In the genomic region with DNA sequence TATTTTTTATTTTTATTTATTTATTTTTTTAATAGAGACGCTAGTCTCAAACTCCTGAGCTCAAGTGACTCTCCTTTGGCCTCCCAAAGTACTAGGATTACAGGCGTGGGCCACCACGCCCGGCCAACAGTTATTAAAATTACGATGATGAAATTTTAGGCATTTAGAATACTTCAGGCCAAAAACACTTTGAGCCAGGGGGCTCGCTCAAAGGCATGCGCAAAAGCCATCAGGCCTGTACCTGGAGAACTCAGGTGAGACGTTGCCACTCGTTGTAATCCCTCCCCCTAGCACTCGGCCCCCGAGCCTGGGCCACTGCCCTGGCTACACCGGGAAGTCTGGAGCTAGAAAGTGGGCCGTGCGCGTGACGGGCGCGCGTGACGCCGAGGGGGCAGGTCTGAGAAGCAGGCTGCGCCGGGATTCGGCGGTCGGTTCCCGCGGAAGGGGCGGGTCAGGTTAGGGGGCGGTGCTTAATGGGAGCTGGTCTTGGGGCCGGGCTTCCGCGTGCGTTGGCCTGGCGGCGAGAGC, we compare ENCODE assay signal across 8 cellular contexts. TPM values are rescaled to one million over a fixed set of nuclear protein-coding genes. Genes with fewer than 3 reads are reported as not detected.
DNase-seq lines count a peak whose midpoint lies in the region; ATAC-seq lines count a peak whose summit lies in the region.

No MANE protein-coding gene starts in this region.

- no peaks in the 10 kb centered on the region for H3K9me3 Mint-ChIP-seq in activated CD4-positive, alpha-beta T cell treated with anti-CD3 and anti-CD28 coated beads, Interleukin-2, amount 10 ng/mL, durations not matched to agents 7 days and 5 days

- ATAC-seq in GM19328 (IDR thresholded peaks at IDR 0.05; ENCODE audit: unreplicated experiment) (peak; percentile 93), HG03469 (IDR thresholded peaks at IDR 0.05; ENCODE audit: unreplicated experiment) (peak; percentile 87), left lobe of liver (peak; percentile 95)

- H3K4me1 Mint-ChIP-seq in activated CD4-positive, alpha-beta T cell treated with anti-CD3 and anti-CD28 coated beads, Interleukin-2, amount 10 ng/mL, durations not matched to agents 7 days and 5 days = peaks cover 15% of the 10 kb centered on the region

- H3K9me3 ChIP-seq in BLaER1 treated with 17β-estradiol and CSF1 and Interleukin-3, amounts not matched to agents 10 nM and 100 nM (replicated peaks in 1 of 11) = no peaks in the 10 kb centered on the region

- CTCF ChIA-PET in activated CD4-positive, alpha-beta T cell treated with anti-CD3 and anti-CD28 coated beads, Interleukin-2, amount 10 ng/mL, durations not matched to agents 7 days and 5 days (lab: Charles Lee) = interaction anchor here (0.6 to 1.7 kb wide), 6 partner anchors 11 to 576 kb away, joined by 3 to 6 read pairs (median 4); no protein-coding TSS in a partner anchor

- peak overlapping the region; percentile 50 to 95 (median 76) for H3K4me3 ChIP-seq in BLaER1 treated with 17β-estradiol and CSF1 and Interleukin-3, amounts not matched to agents 10 nM and 100 nM

- peaks cover 28 to 42% (median 37%) of the 10 kb centered on the region in 10 experiments for H3K4me1 ChIP-seq in BLaER1 treated with 17β-estradiol and CSF1 and Interleukin-3, amounts not matched to agents 10 nM and 100 nM

- H3K9ac ChIP-seq in BLaER1 treated with 17β-estradiol and CSF1 and Interleukin-3, amounts not matched to agents 10 nM and 100 nM = peak overlapping the region; percentile 75 to 94 (median 85)

- H3K27me3 ChIP-seq in BLaER1 treated with 17β-estradiol and CSF1 and Interleukin-3, amounts not matched to agents 10 nM and 100 nM = no peaks in the 10 kb centered on the region

- no peaks in the 10 kb centered on the region for H3K27me3 Mint-ChIP-seq in activated CD4-positive, alpha-beta T cell treated with anti-CD3 and anti-CD28 coated beads, Interleukin-2, amount 10 ng/mL, durations not matched to agents 7 days and 5 days

- POLR2A ChIA-PET in activated CD4-positive, alpha-beta T cell treated with anti-CD3 and anti-CD28 coated beads, Interleukin-2, amount 10 ng/mL, durations not matched to agents 7 days and 5 days (lab: Charles Lee) = interaction anchor here (0.7 kb wide), 1 partner anchor 73 kb away, joined by 3 read pairs; no protein-coding TSS in a partner anchor

- peaks cover 0 to 31% (median 23%) of the 10 kb centered on the region in 11 experiments; a peak in 14 of 22 replicates for H4K20me1 ChIP-seq in BLaER1 treated with 17β-estradiol and CSF1 and Interleukin-3, amounts not matched to agents 10 nM and 100 nM

- no peaks in the 10 kb centered on the region for H3K36me3 Mint-ChIP-seq in activated CD4-positive, alpha-beta T cell treated with anti-CD3 and anti-CD28 coated beads, Interleukin-2, amount 10 ng/mL, durations not matched to agents 7 days and 5 days (ENCODE audit: low read depth)

- DNase-seq in NCI-H526 (lab: John Stamatoyannopoulos, UW) (peak; percentile 97 to 99), dedifferentiated amniotic fluid mesenchymal stem cell (ENCODE audit: extremely low spot score) (peak; percentile 97), left lobe of liver (ENCODE audit: low spot score) (peak; percentile 100)
- DNase-seq in activated CD4-positive, alpha-beta T cell treated with anti-CD3 and anti-CD28 coated beads, Interleukin-2, amount 10 ng/mL, durations not matched to agents 7 days and 5 days = peak; percentile 99
- DNase-seq in stimulated activated CD4-positive, alpha-beta T cell treated with anti-CD3 and anti-CD28 coated beads, Interleukin-2, amount 100 ng/mL, for 24 hours = peak; percentile 99 to 100

- H3K36me3 ChIP-seq in BLaER1 treated with 17β-estradiol and CSF1 and Interleukin-3, amounts not matched to agents 10 nM and 100 nM = peaks cover 0 to 9% (median 0%) of the 10 kb centered on the region in 11 experiments; a peak in 2 of 22 replicates

- peak overlapping the region; percentile 72 to 90 (median 85) for H3K4me2 ChIP-seq in BLaER1 treated with 17β-estradiol and CSF1 and Interleukin-3, amounts not matched to agents 10 nM and 100 nM

- H3K27ac ChIP-seq in BLaER1 treated with 17β-estradiol and CSF1 and Interleukin-3, amounts not matched to agents 10 nM and 100 nM = peak overlapping the region; percentile 76 to 95 (median 83)

- H3K4me3 Mint-ChIP-seq in activated CD4-positive, alpha-beta T cell treated with anti-CD3 and anti-CD28 coated beads, Interleukin-2, amount 10 ng/mL, durations not matched to agents 7 days and 5 days = peak overlapping the region; percentile 82

- peak overlapping the region; percentile 90 for H3K27ac Mint-ChIP-seq in activated CD4-positive, alpha-beta T cell treated with anti-CD3 and anti-CD28 coated beads, Interleukin-2, amount 10 ng/mL, durations not matched to agents 7 days and 5 days

RNA-seq across cellular contexts. Expression of gene CBFA2T2, which starts 0.3 kb away (rescaled TPM):
- 10 to 100 TPM; 17.3 to 21.8 TPM for total RNA-seq in activated CD4-positive, alpha-beta T cell treated with anti-CD3 and anti-CD28 coated beads, Interleukin-2, amount 10 ng/mL, durations not matched to agents 7 days and 5 days
- total RNA-seq in left lobe of liver = 5.7 TPM

RNA-seq across cellular contexts. Expression of gene SNTA1, which starts 46.0 kb away (rescaled TPM):
- total RNA-seq in activated CD4-positive, alpha-beta T cell treated with anti-CD3 and anti-CD28 coated beads, Interleukin-2, amount 10 ng/mL, durations not matched to agents 7 days and 5 days = 1 to 10 TPM; 7.8 to 9.5 TPM
- 12.1 TPM for total RNA-seq in left lobe of liver

Comparison
In these comparisons a context has a peak if more than half of its experiments do, and no peak if none do; other contexts are left out.
1. Peak in every context shown above with its lines: DNase-seq, ATAC-seq, H3K4me3 ChIP-seq and H3K27ac ChIP-seq.